ENCODE assay signal across 15 cellular contexts in the genomic region with DNA sequence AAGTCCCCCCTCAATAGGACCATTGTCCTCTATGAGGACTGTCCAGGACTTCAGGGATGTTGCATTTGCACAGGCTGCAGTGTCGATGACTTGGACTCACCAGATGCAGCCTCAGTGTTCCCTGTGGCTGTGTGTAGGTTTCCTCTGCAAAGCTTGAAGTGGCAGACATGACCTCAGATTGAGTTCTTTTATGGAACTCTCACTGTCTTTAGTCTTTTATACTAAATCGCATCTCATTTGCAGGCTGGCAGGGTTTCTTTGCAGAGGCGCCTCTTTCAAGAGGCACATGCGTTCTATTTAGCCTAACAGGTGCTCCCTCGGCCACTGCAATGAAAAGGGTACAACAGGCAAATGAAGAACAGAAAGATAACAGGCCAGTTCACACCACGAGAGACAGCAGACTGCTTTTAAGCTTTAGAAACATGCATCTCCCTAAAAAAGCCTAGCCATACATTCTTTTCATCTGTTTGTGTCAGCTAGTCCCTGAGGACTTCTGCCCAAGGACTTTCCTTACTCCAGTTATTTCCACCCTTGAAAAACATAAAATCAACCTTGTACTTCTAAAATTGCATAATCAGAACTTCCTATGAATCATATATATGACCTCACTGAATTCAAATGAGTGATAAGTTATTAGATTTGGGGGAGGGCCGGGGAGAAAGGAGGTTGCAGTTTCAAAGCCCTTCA.
DNase-seq lines count a peak whose midpoint lies in the region; ATAC-seq and TF ChIP-seq lines count a peak whose summit lies in the region.
"Had no signal": no experiment of that assay in that cellular context is flagged by ENCODE, and none has a peak within 500 bp of the region (broad histone marks: within the 10 kb centered on the region; RNA-seq: fewer than 3 reads in every experiment).

No MANE protein-coding gene starts in this region.

- 51 to 63% methylated on average over 4 to 7 of the region's 7 CpGs for WGBS in gastroesophageal sphincter (ENCODE audit: low coverage in 1 of 2), 2 donors
- WGBS in transverse colon (ENCODE audit: low coverage in 1 of 2), 2 donors, result 51 to 60% methylated on average over 5 to 7 of the region's 7 CpGs
- WGBS in H9 (ENCODE audit: extremely low coverage, insufficient read length, low lambda C conversion rate), result no CpG with 5 or more reads among the region's 7 CpGs

- H4K20me1 ChIP-seq in H9 (ENCODE audit: control insufficient read depth, insufficient read depth, insufficient read length), result no peaks in the 10 kb centered on the region

- no peak overlapping the region for H3K4ac ChIP-seq in H9 (ENCODE audit: low read depth, low read length)

- intact Hi-C loops in transverse colon (cut with DNase I; ENCODE audit: low total_unique reads), result no loop called here
- intact Hi-C loops in naive thymus-derived CD4-positive, alpha-beta T cell (cut with micrococcal nuclease), result no loop called here

- no peak overlapping the region for H3K18ac ChIP-seq in H9 (ENCODE audit: insufficient read length, low read depth, low read length)

- H3K4me2 ChIP-seq in H9 (ENCODE audit: insufficient read depth, insufficient read length, low read length), result no peak overlapping the region

- H2BK20ac ChIP-seq in H9 (ENCODE audit: low read depth, low read length, poor library complexity, severe bottlenecking), result no peak overlapping the region

- no peak overlapping the region for H3K27ac Mint-ChIP-seq in naive thymus-derived CD4-positive, alpha-beta T cell
- H3K27ac Mint-ChIP-seq in H9, result peak overlapping the region in 1 of 3 experiments; percentile 68; a peak in 1 of 7 replicates
- H3K27ac Mint-ChIP-seq: activated naive CD8-positive, alpha-beta T cell treated with anti-CD3 and anti-CD28 coated beads, Interleukin-2, amount 50 U/mL, for 24 hours had no signal

- no peak overlapping the region for H2AK5ac ChIP-seq in H9 (ENCODE audit: insufficient read length, low read length)

- CTCF ChIA-PET in naive thymus-derived CD4-positive, alpha-beta T cell (lab: Charles Lee), result no interaction called here

- H2BK12ac ChIP-seq in H9 (ENCODE audit: insufficient read length, low read depth, low read length), result no peak overlapping the region

- POLR2A ChIA-PET in naive thymus-derived CD4-positive, alpha-beta T cell (lab: Charles Lee), result no interaction called here

- in situ Hi-C loops in transverse colon (cut with MboI; ENCODE audit: low pct_ligation_motif_present in 1 of 4, low pct_unique_long_range_greater_than_20kb in 1 of 4, low sequenced_read_pairs in 3 of 4), result no loop called here

- no peaks in the 10 kb centered on the region for H3K36me3 Mint-ChIP-seq in naive thymus-derived CD4-positive, alpha-beta T cell
- peaks cover 8 to 33% (median 24%) of the 10 kb centered on the region in 3 experiments; a peak in 6 of 7 replicates for H3K36me3 Mint-ChIP-seq in H9 (ENCODE audit: insufficient read depth in 1 of 3, low read depth in 3 of 3)

- no peak overlapping the region for H3K4me3 Mint-ChIP-seq in naive thymus-derived CD4-positive, alpha-beta T cell
- no peak overlapping the region for H3K4me3 Mint-ChIP-seq in H9
- H3K4me3 Mint-ChIP-seq: activated naive CD8-positive, alpha-beta T cell treated with anti-CD3 and anti-CD28 coated beads, Interleukin-2, amount 50 U/mL, for 24 hours had no signal

- no peak overlapping the region for H4K91ac ChIP-seq in H9 (ENCODE audit: insufficient read length, low read depth, low read length)

- no peaks in the 10 kb centered on the region for H3K9me3 Mint-ChIP-seq in naive thymus-derived CD4-positive, alpha-beta T cell
- no peaks in the 10 kb centered on the region for H3K9me3 Mint-ChIP-seq in H9
- H3K9me3 Mint-ChIP-seq: activated naive CD8-positive, alpha-beta T cell treated with anti-CD3 and anti-CD28 coated beads, Interleukin-2, amount 50 U/mL, for 24 hours had no signal

- peaks cover 14% of the 10 kb centered on the region for H3K4me1 ChIP-seq in adipocyte (ENCODE audit: control insufficient read depth, insufficient read depth, low read length)
- H3K4me1 ChIP-seq in gastroesophageal sphincter, result peaks cover 0 to 35% (median 11%) of the 10 kb centered on the region in 3 donors
- H3K4me1 ChIP-seq in transverse colon, result peaks cover 5 to 15% (median 9%) of the 10 kb centered on the region in 4 donors
- H3K4me1 ChIP-seq in naive thymus-derived CD4-positive, alpha-beta T cell (ENCODE audit: control insufficient read depth in 2 of 2, insufficient read depth in 2 of 2, low read length in 2 of 2), result no peaks in the 10 kb centered on the region
- H3K4me1 ChIP-seq in H9 (ENCODE audit: insufficient read depth, low read length), result no peaks in the 10 kb centered on the region; the same call in 1 of the 2 replicates
- H3K4me1 ChIP-seq: psoas muscle had no signal

- no peak overlapping the region for H2BK120ac ChIP-seq in H9 (ENCODE audit: low read depth, low read length, poor library complexity, severe bottlenecking)

- no peaks in the 10 kb centered on the region for H3K23me2 ChIP-seq in H9 (ENCODE audit: insufficient read length, low read depth, low read length, poor library complexity, severe bottlenecking)

- no peak overlapping the region for H2BK5ac ChIP-seq in H9 (ENCODE audit: insufficient read length, low read length)

- H3K27ac ChIP-seq in gastroesophageal sphincter (peak overlapping the region; percentile 63 to 80 (median 75)), transverse colon (peak overlapping the region; percentile 52 to 77 (median 72)), H9 (ENCODE audit: insufficient read length, low read depth, low read length) (no peak overlapping the region)
- H3K27ac ChIP-seq in naive thymus-derived CD4-positive, alpha-beta T cell (ENCODE audit: low read depth, low read length), result no peak overlapping the region
- H3K27ac ChIP-seq: left lung, psoas muscle, SJSA1 had no signal

- H2BK15ac ChIP-seq in H9 (ENCODE audit: low read depth, low read length), result no peak overlapping the region

- no peak overlapping the region for H2AFZ ChIP-seq in H9 (ENCODE audit: low read length)

- no peak for TF ChIP-seq EP300 in gastroesophageal sphincter (IDR thresholded peaks at IDR 0.05)
- TF ChIP-seq EP300 in transverse colon (IDR thresholded peaks at IDR 0.05; ENCODE audit: low read depth), result no peak

- TF ChIP-seq CTCF in gastroesophageal sphincter (IDR thresholded peaks at IDR 0.05) (no peak), transverse colon (IDR thresholded peaks at IDR 0.05) (no peak), H9 (conservative IDR thresholded peaks at IDR 0.05) (no peak)

- H4K8ac ChIP-seq in H9 (replicated peaks; ENCODE audit: insufficient read length, low read depth, low read length), result no peak overlapping the region

- H3T11ph ChIP-seq in H9 (ENCODE audit: low read length), result no peak overlapping the region

- TF ChIP-seq POLR2A in gastroesophageal sphincter (IDR thresholded peaks at IDR 0.05) (no peak), transverse colon (IDR thresholded peaks at IDR 0.05) (no peak)

- H3K79me1 ChIP-seq in H9 (ENCODE audit: insufficient read depth, low read depth, low read length, poor library complexity, severe bottlenecking), result no peaks in the 10 kb centered on the region

- DNase-seq in NOMO-1 treated with DMSO at 0.1 percent for 48 hours (lab: John Stamatoyannopoulos, UW; ENCODE audit: unreplicated experiment) (peak; percentile 33), NOMO-1 treated with dmso at 0.1 percent for 144 hours (lab: John Stamatoyannopoulos, UW; ENCODE audit: unreplicated experiment) (no peak), adipocyte (ENCODE audit: low read depth) (peak; percentile 70), transverse colon (no peak), cerebellar nuclear complex (lab: John Stamatoyannopoulos, UW) (no peak), H9 (no peak)
- no peak for DNase-seq in naive thymus-derived CD4-positive, alpha-beta T cell
- DNase-seq: activated CD4-positive, alpha-beta T cell treated with anti-CD3 and anti-CD28 coated beads, Interleukin-2, amount 50 U/mL, for 1 hour; activated naive CD8-positive, alpha-beta T cell treated with anti-CD3 and anti-CD28 coated beads, Interleukin-2, amount 50 U/mL, for 24 hours; left lung; NCI-H2029; psoas muscle had no signal

- H3K9ac ChIP-seq in adipocyte (ENCODE audit: low read length), result no peak overlapping the region
- H3K9ac ChIP-seq in H9 (ENCODE audit: extremely low read depth, insufficient read length, low read length), result no peak overlapping the region

- H3K36me3 ChIP-seq in adipocyte (ENCODE audit: control insufficient read depth, insufficient read depth, low read length, severe bottlenecking), result peaks cover 90% of the 10 kb centered on the region
- H3K36me3 ChIP-seq in gastroesophageal sphincter, result peaks cover 0 to 80% of the 10 kb centered on the region in 2 donors
- peaks cover 0 to 5% (median 0%) of the 10 kb centered on the region in 4 donors for H3K36me3 ChIP-seq in transverse colon
- H3K36me3 ChIP-seq in naive thymus-derived CD4-positive, alpha-beta T cell (ENCODE audit: control insufficient read depth in 2 of 3, insufficient read depth in 3 of 3, low read length in 3 of 3), result no peaks in the 10 kb centered on the region

- H3K4me3 ChIP-seq in adipocyte (ENCODE audit: low read length) (no peak overlapping the region), gastroesophageal sphincter (no peak overlapping the region), transverse colon (no peak overlapping the region)
- H3K4me3 ChIP-seq in naive thymus-derived CD4-positive, alpha-beta T cell (ENCODE audit: low read length), result no peak overlapping the region
- H3K4me3 ChIP-seq: left lung, psoas muscle, SJSA1 had no signal

- no peak overlapping the region for H3K14ac ChIP-seq in H9 (ENCODE audit: insufficient read depth, low read length)

- H3K27me3 ChIP-seq in adipocyte (replicated peaks; ENCODE audit: control insufficient read depth, insufficient read depth, low read length) (no peaks in the 10 kb centered on the region), gastroesophageal sphincter (no peaks in the 10 kb centered on the region), transverse colon (no peaks in the 10 kb centered on the region), H9 (ENCODE audit: insufficient read depth, low read length) (no peaks in the 10 kb centered on the region)
- H3K27me3 ChIP-seq in naive thymus-derived CD4-positive, alpha-beta T cell (ENCODE audit: control insufficient read depth in 2 of 2, insufficient read depth in 2 of 2, low read length in 2 of 2), result no peaks in the 10 kb centered on the region
- H3K27me3 ChIP-seq: SJSA1 had no signal

- H3K9me3 ChIP-seq in adipocyte (ENCODE audit: control insufficient read depth, low read length) (no peaks in the 10 kb centered on the region), gastroesophageal sphincter (no peaks in the 10 kb centered on the region), transverse colon (no peaks in the 10 kb centered on the region), H9 (ENCODE audit: control insufficient read depth, low read depth, low read length) (no peaks in the 10 kb centered on the region)
- no peaks in the 10 kb centered on the region for H3K9me3 ChIP-seq in naive thymus-derived CD4-positive, alpha-beta T cell (ENCODE audit: control insufficient read depth in 2 of 3, low read length in 3 of 3)
- H3K9me3 ChIP-seq: left lung, psoas muscle, SJSA1 had no signal

- no peak overlapping the region for H4K5ac ChIP-seq in H9 (ENCODE audit: insufficient read length, low read depth, low read length)

- no peaks in the 10 kb centered on the region for H3K4me1 Mint-ChIP-seq in naive thymus-derived CD4-positive, alpha-beta T cell
- peaks cover 0 to 11% of the 10 kb centered on the region in 2 experiments; a peak in 2 of 4 replicates for H3K4me1 Mint-ChIP-seq in H9

- no peaks in the 10 kb centered on the region for H3K79me2 ChIP-seq in H9 (ENCODE audit: insufficient read depth, low read length)

- peaks cover 25 to 51% (median 43%) of the 10 kb centered on the region in 5 donors for H3K27me3 Mint-ChIP-seq in naive thymus-derived CD4-positive, alpha-beta T cell
- no peaks in the 10 kb centered on the region for H3K27me3 Mint-ChIP-seq in H9 (ENCODE audit: low read depth)

- no peak overlapping the region for H3K23ac ChIP-seq in H9 (ENCODE audit: insufficient read length, low read depth, low read length)

- H3K56ac ChIP-seq in H9 (ENCODE audit: insufficient read length, low read depth, low read length), result no peak overlapping the region

- peak; percentile 8 for ATAC-seq in gastroesophageal sphincter
- no peak for ATAC-seq in naive thymus-derived CD4-positive, alpha-beta T cell
- ATAC-seq: activated naive CD8-positive, alpha-beta T cell treated with anti-CD3 and anti-CD28 coated beads, Interleukin-2, amount 50 U/mL, for 24 hours; esophagus mucosa had no signal

Comparison
In these comparisons a context has a peak if more than half of its experiments do, and no peak if none do; other contexts are left out.
1. DNase-seq: peak in NOMO-1 treated with DMSO at 0.1 percent for 48 hours (single experiment) and adipocyte (single experiment); none in NOMO-1 treated with dmso at 0.1 percent for 144 hours (single experiment), transverse colon (single experiment), cerebellar nuclear complex (0 of 2), naive thymus-derived CD4-positive, alpha-beta T cell (0 of 9) and H9 (single experiment).
2. H3K27ac ChIP-seq: peak in gastroesophageal sphincter (4 of 4) and transverse colon (4 of 4); none in naive thymus-derived CD4-positive, alpha-beta T cell (single experiment) and H9 (single experiment).